ENCODE assay signal across 8 cellular contexts in the genomic region with DNA sequence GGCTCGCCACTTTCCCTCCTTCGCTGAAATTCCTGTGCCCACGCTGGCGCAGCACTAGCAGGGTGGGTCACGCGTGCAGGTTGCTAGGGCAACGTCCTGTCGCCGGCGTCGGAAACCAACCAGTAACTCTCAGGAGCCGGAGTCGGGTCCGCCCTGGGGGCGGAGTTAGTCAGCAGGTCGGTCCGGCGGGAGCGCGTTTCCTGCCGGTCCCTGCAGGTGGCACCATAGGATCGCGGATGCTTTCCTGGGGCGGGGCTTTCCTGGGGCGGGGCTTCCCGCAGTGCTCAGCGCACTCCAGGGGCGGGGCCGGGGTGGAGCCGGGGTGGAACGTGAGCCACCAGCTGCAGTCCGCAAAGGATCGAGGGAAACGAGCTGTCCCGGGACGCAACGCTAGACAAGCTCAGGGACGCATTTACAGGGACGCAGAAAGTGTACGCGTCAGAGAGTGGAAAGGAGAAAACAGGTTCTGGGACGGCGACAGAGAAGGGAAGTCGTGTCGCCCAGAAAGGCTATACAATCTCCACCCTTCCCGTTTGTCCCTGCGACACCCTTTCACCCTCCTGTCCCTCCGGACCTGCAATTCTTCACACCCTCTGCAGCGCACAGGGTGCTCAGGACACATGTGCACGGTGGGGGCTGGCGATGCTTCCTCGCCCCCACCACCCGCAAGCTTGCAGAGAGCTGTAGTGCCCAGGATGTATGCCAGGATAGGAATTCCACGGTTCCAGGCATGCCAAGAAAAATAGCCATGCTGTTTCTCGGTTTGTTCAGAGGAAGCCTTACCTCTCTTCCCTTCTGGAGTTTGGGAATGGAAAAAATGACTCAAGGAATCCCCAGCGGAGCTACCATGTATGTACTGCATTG. TPM values are rescaled to one million over a fixed set of nuclear protein-coding genes. Genes with fewer than 3 reads are reported as not detected.
A peak's percentile ranks its signal among the peaks of the same experiment; 100 is the strongest.
DNase-seq lines count a peak whose midpoint lies in the region; ATAC-seq and TF ChIP-seq lines count a peak whose summit lies in the region.

No MANE protein-coding gene starts in this region.

- H3K27ac ChIP-seq in GM23248 (peak overlapping the region; percentile 98), Peyer's patch (peak overlapping the region in 3 of 4 donors; percentile 63 to 79 (median 65)), esophagus muscularis mucosa (replicated peaks in 1 of 4) (peak overlapping the region; percentile 75 to 92 (median 84))

- H3K27me3 ChIP-seq in GM23248 (replicated peaks; ENCODE audit: insufficient read depth) (no peaks in the 10 kb centered on the region), Peyer's patch (peaks cover 0 to 11% of the 10 kb centered on the region in 2 donors), esophagus muscularis mucosa (peaks cover 0 to 28% (median 2%) of the 10 kb centered on the region in 4 donors)

- 1% methylated on average over 39 to 53 of the region's 56 CpGs for WGBS in GM23248 (ENCODE audit: low coverage in 1 of 2, low lambda C conversion rate in 2 of 2, missing lambda C conversion rate in 2 of 2), 2 experiments
- under 1% methylated on average over 39 of the region's 56 CpGs for WGBS in esophagus muscularis mucosa

- H3K4me3 ChIP-seq in GM23248, result peak overlapping the region; percentile 78
- H3K4me3 ChIP-seq in Peyer's patch, result peak overlapping the region; percentile 28 to 60 (median 52)
- H3K4me3 ChIP-seq in esophagus muscularis mucosa, result peak overlapping the region; percentile 52 to 64 (median 56)

- no peaks in the 10 kb centered on the region for H4K20me1 ChIP-seq in GM23248 (ENCODE audit: insufficient read depth)

- H3K36me3 ChIP-seq in GM23248 (ENCODE audit: low read depth) (no peaks in the 10 kb centered on the region), Peyer's patch (no peaks in the 10 kb centered on the region), esophagus muscularis mucosa (no peaks in the 10 kb centered on the region)

- no peaks in the 10 kb centered on the region for H3K9me2 ChIP-seq in GM23248 (ENCODE audit: insufficient read depth)

- peak overlapping the region; percentile 93 for H3K9ac ChIP-seq in GM23248

- peak overlapping the region; percentile 87 to 95 for H3K4me3 Mint-ChIP-seq in activated T-cell treated with anti-CD3 and anti-CD28 coated beads, Interleukin-2, amount 50 U/mL, for 72 hours

- peak in 1 of 2 donors; percentile 30 for TF ChIP-seq POLR2A in Peyer's patch (IDR thresholded peaks at IDR 0.05)
- TF ChIP-seq POLR2A in esophagus muscularis mucosa (IDR thresholded peaks at IDR 0.05; ENCODE audit: low read depth), result no peak

- DNase-seq in DMS79 (lab: John Stamatoyannopoulos, UW) (peak; percentile 86), GM23248 (peak; percentile 99), Kasumi-1 (lab: John Stamatoyannopoulos, UW) (peak; percentile 98), Peyer's patch (peak; percentile 97 to 99 (median 99)), esophagus muscularis mucosa (ENCODE audit: extremely low spot score) (peak; percentile 100), myocyte (ENCODE audit: low read depth) (peak; percentile 98)
- DNase-seq in activated T-cell treated with anti-CD3 and anti-CD28 coated beads, Interleukin-2, amount 50 U/mL, for 72 hours, result peak; percentile 96
- DNase-seq in stimulated activated CD8-positive, alpha-beta memory T cell treated with anti-CD3 and anti-CD28 coated beads, Interleukin-7, amount 100 ng/mL, for 24 hours (ENCODE audit: low read depth), result peak; percentile 90

- no peaks in the 10 kb centered on the region for H3K9me3 ChIP-seq in GM23248 (ENCODE audit: low read depth)
- H3K9me3 ChIP-seq in Peyer's patch, result no peaks in the 10 kb centered on the region
- H3K9me3 ChIP-seq in esophagus muscularis mucosa, result no peaks in the 10 kb centered on the region

- peak overlapping the region; percentile 98 for H3K4me2 ChIP-seq in GM23248 (ENCODE audit: unreplicated experiment)

- H3K4me1 Mint-ChIP-seq in activated T-cell treated with anti-CD3 and anti-CD28 coated beads, Interleukin-2, amount 50 U/mL, for 72 hours (ENCODE audit: low read depth), result peaks cover 38% of the 10 kb centered on the region

- H3K36me3 Mint-ChIP-seq in activated T-cell treated with anti-CD3 and anti-CD28 coated beads, Interleukin-2, amount 50 U/mL, for 72 hours (ENCODE audit: insufficient read depth in 2 of 2), result peaks cover 0 to 3% of the 10 kb centered on the region in 2 donors

- TF ChIP-seq CTCF in Peyer's patch (IDR thresholded peaks at IDR 0.05), result peak; percentile 51 to 93 (median 89)
- TF ChIP-seq CTCF in esophagus muscularis mucosa (IDR thresholded peaks at IDR 0.05), result peak; percentile 93 to 94 (median 94)

- no peak for TF ChIP-seq EP300 in esophagus muscularis mucosa (IDR thresholded peaks at IDR 0.05)

- in situ Hi-C loops in GM23248 (cut with MboI), result loop anchor here (5.0 kb wide), 1 partner anchor 47 kb away; no protein-coding TSS in a partner anchor

- no peaks in the 10 kb centered on the region for H3K79me2 ChIP-seq in GM23248 (ENCODE audit: insufficient read depth)

- peaks cover 41% of the 10 kb centered on the region for H3K27me3 Mint-ChIP-seq in activated T-cell treated with anti-CD3 and anti-CD28 coated beads, Interleukin-2, amount 50 U/mL, for 72 hours (ENCODE audit: low read depth)

- peaks cover 33% of the 10 kb centered on the region for H3F3A ChIP-seq in GM23248 (ENCODE audit: insufficient read depth)

- H2AFZ ChIP-seq in GM23248, result peak overlapping the region; percentile 77

- intact Hi-C loops in esophagus muscularis mucosa (cut with DNase I), result loop anchor here (2.0 kb wide), 1 partner anchor 108 kb away; no protein-coding TSS in a partner anchor

- peaks cover 27% of the 10 kb centered on the region for H3K4me1 ChIP-seq in GM23248 (ENCODE audit: insufficient read depth)
- H3K4me1 ChIP-seq in Peyer's patch, result peaks cover 3 to 37% (median 14%) of the 10 kb centered on the region in 4 donors
- H3K4me1 ChIP-seq in esophagus muscularis mucosa, result peaks cover 36 to 42% (median 41%) of the 10 kb centered on the region in 4 donors

- H3K27ac Mint-ChIP-seq in activated T-cell treated with anti-CD3 and anti-CD28 coated beads, Interleukin-2, amount 50 U/mL, for 72 hours, result peak overlapping the region; percentile 7

- ATAC-seq in activated T-cell treated with anti-CD3 and anti-CD28 coated beads, Interleukin-2, amount 50 U/mL, for 72 hours (replicated peaks in 1 of 2), result peak; percentile 92 to 93

- H3K9me3 Mint-ChIP-seq in activated T-cell treated with anti-CD3 and anti-CD28 coated beads, Interleukin-2, amount 50 U/mL, for 72 hours, result no peaks in the 10 kb centered on the region

RNA-seq across cellular contexts. Expression of a gene that starts 12.3 kb away (rescaled TPM):
- 148 and 179 TPM in 2 replicates for total RNA-seq in GM23248 (2014; rRNA removed; shearing (Covaris generic))
- polyA plus RNA-seq in GM23248 (2016; fragmentation: Nextera tagmentation; extraction: Ambion mirVana), result 399 and 401 TPM in 2 replicates
- total RNA-seq in Peyer's patch (10 to 100 TPM in 2 of 4 donors, 1 to 10 TPM in 2; 2.2 to 27.2 (median 7.0) TPM), esophagus muscularis mucosa (10 to 100 TPM; 58.1 to 73.9 (median 64.1) TPM), myocyte (45.8 and 57.6 TPM in 2 replicates)
- 10 to 100 TPM; 11.7 to 14.2 TPM for total RNA-seq in activated T-cell treated with anti-CD3 and anti-CD28 coated beads, Interleukin-2, amount 50 U/mL, for 72 hours
- 298 TPM for polyA plus RNA-seq in myocyte (2012)

RNA-seq across cellular contexts. Expression of a gene that starts 22.9 kb away (rescaled TPM):
- 65.6 and 66.4 TPM in 2 replicates for total RNA-seq in GM23248 (2014; rRNA removed; shearing (Covaris generic))
- polyA plus RNA-seq in GM23248 (2016; fragmentation: Nextera tagmentation; extraction: Ambion mirVana), result 28.0 and 31.4 TPM in 2 replicates
- 100 to 1,000 TPM in 3 of 4 donors, 10 to 100 TPM in 1; 89.1 to 228 (median 217) TPM for total RNA-seq in Peyer's patch
- 100 to 1,000 TPM; 214 to 237 TPM for total RNA-seq in activated T-cell treated with anti-CD3 and anti-CD28 coated beads, Interleukin-2, amount 50 U/mL, for 72 hours
- total RNA-seq in esophagus muscularis mucosa, result 100 to 1,000 TPM; 164 to 281 (median 264) TPM
- 306 and 426 TPM in 2 replicates for total RNA-seq in myocyte
- polyA plus RNA-seq in myocyte (2012), result 686 TPM

RNA-seq across cellular contexts. Expression of a gene that starts 54.4 kb away (rescaled TPM):
- 61.7 and 80.8 TPM in 2 replicates for total RNA-seq in GM23248 (2014; rRNA removed; shearing (Covaris generic))
- 81.6 and 92.2 TPM in 2 replicates for polyA plus RNA-seq in GM23248 (2016; fragmentation: Nextera tagmentation; extraction: Ambion mirVana)
- total RNA-seq in Peyer's patch (1,000 to 10,000 TPM in 1 of 4 donors, 100 to 1,000 TPM in 3; 198 to 1,062 (median 553) TPM), esophagus muscularis mucosa (10 to 100 TPM; 43.9 to 70.2 (median 58.4) TPM), myocyte (105 and 148 TPM in 2 replicates)
- total RNA-seq in activated T-cell treated with anti-CD3 and anti-CD28 coated beads, Interleukin-2, amount 50 U/mL, for 72 hours, result 100 to 1,000 TPM; 232 to 255 TPM
- 112 TPM for polyA plus RNA-seq in myocyte (2012)

Comparison
In these comparisons a context has a peak if more than half of its experiments do, and no peak if none do; other contexts are left out.
1. Peak in every context shown above with its lines: DNase-seq, ATAC-seq, H3K4me3 ChIP-seq and H3K27ac ChIP-seq.